In genomic region chr3:67897686-67898336, GRCh38 we compare ENCODE assay signal across 23 cellular contexts.
"Had no signal": no experiment of that assay in that cellular context is flagged by ENCODE, and none has a peak within 500 bp of the region (broad histone marks: within the 10 kb centered on the region; RNA-seq: fewer than 3 reads in every experiment).

No MANE protein-coding gene starts in this region.

- H3K27ac ChIP-seq: coronary artery, esophagus muscularis mucosa, gastrocnemius medialis, heart left ventricle, neural progenitor cell, spleen, upper lobe of right lung had no signal

- H3K27me3 Mint-ChIP-seq: activated B cell treated with CpG ODN at 0.5 μM for 24 hours had no signal

- H3K9me3 Mint-ChIP-seq: activated B cell treated with CpG ODN at 0.5 μM for 24 hours; activated naive CD8-positive, alpha-beta T cell treated with anti-CD3 and anti-CD28 coated beads, Interleukin-2, amount 10 ng/mL, durations not matched to agents 7 days and 5 days; activated T-cell treated with anti-CD3 and anti-CD28 coated beads, Interleukin-2, amount 50 U/mL, for 4 hours; activated T-helper 2 cell treated with anti-CD3 and anti-CD28 coated beads, Interferon-gamma antibody, Interleukin-2, Interleukin-4, amounts not matched to agents 10 μg/mL and 5 μg/mL and 100 μg/mL, durations not matched to agents 14 hours and 24 hours and 36 hours; memory B cell; neural progenitor cell had no signal

- H3K9me3 ChIP-seq: esophagus muscularis mucosa, gastrocnemius medialis, heart left ventricle, spleen, upper lobe of right lung had no signal

- H3K4me3 ChIP-seq: coronary artery, esophagus muscularis mucosa, gastrocnemius medialis, heart left ventricle, neural progenitor cell, spleen, upper lobe of right lung had no signal

- H2AFZ ChIP-seq: neural progenitor cell had no signal

- H3K4me1 ChIP-seq: gastrocnemius medialis, heart left ventricle, neural progenitor cell, upper lobe of right lung had no signal

- H3K4me2 ChIP-seq: neural progenitor cell had no signal

- H3K4me1 Mint-ChIP-seq: activated CD4-positive, alpha-beta T cell treated with anti-CD3 and anti-CD28 coated beads for 36 hours; activated naive CD8-positive, alpha-beta T cell treated with anti-CD3 and anti-CD28 coated beads, Interleukin-2, amount 10 ng/mL, durations not matched to agents 7 days and 5 days; neural progenitor cell had no signal

- DNase-seq: activated B cell treated with CpG ODN at 0.5 μM for 24 hours; activated CD4-positive, alpha-beta T cell treated with anti-CD3 and anti-CD28 coated beads for 36 hours; activated CD4-positive, alpha-beta T cell treated with anti-CD3 and anti-CD28 coated beads, Interleukin-2, amount 50 U/mL, for 4 hours; activated CD8-positive, alpha-beta memory T cell treated with anti-CD3 and anti-CD28 coated beads, Interleukin-2, amount 50 U/mL, for 48 hours; activated naive CD4-positive, alpha-beta T cell treated with Interleukin-2 at 50 U/mL for 16 hours; activated naive CD8-positive, alpha-beta T cell treated with anti-CD3 and anti-CD28 coated beads, Interleukin-2, amount 10 ng/mL, durations not matched to agents 7 days and 5 days; activated T-cell treated with anti-CD3 and anti-CD28 coated beads, Interleukin-2, amount 50 U/mL, for 4 hours; cerebellar nuclear complex; gastrocnemius medialis; heart left ventricle; islet precursor cell; left cardiac atrium; posterior cingulate gyrus; spleen; stimulated activated CD4-positive, alpha-beta T cell treated with anti-CD3 and anti-CD28 coated beads, Interleukin-4, amount 100 ng/mL, for 1 hour; stimulated activated naive CD4-positive, alpha-beta T cell; T-helper 9 cell; upper lobe of right lung had no signal

- ATAC-seq: activated CD4-positive, alpha-beta T cell treated with anti-CD3 and anti-CD28 coated beads for 36 hours; activated T-cell treated with anti-CD3 and anti-CD28 coated beads, Interleukin-2, amount 50 U/mL, for 4 hours; gastrocnemius medialis; heart left ventricle; left cardiac atrium; upper lobe of right lung had no signal

- H3K4me3 Mint-ChIP-seq: activated B cell treated with CpG ODN at 0.5 μM for 24 hours; activated CD4-positive, alpha-beta T cell treated with anti-CD3 and anti-CD28 coated beads for 36 hours; activated naive CD8-positive, alpha-beta T cell treated with anti-CD3 and anti-CD28 coated beads, Interleukin-2, amount 10 ng/mL, durations not matched to agents 7 days and 5 days; activated T-cell treated with anti-CD3 and anti-CD28 coated beads, Interleukin-2, amount 50 U/mL, for 4 hours; memory B cell; neural progenitor cell had no signal

- H3K27ac Mint-ChIP-seq: activated B cell treated with CpG ODN at 0.5 μM for 24 hours; activated CD4-positive, alpha-beta T cell treated with anti-CD3 and anti-CD28 coated beads for 36 hours; activated naive CD8-positive, alpha-beta T cell treated with anti-CD3 and anti-CD28 coated beads, Interleukin-2, amount 10 ng/mL, durations not matched to agents 7 days and 5 days; activated T-helper 2 cell treated with anti-CD3 and anti-CD28 coated beads, Interferon-gamma antibody, Interleukin-2, Interleukin-4, amounts not matched to agents 10 μg/mL and 5 μg/mL and 100 μg/mL, durations not matched to agents 14 hours and 24 hours and 36 hours; memory B cell; neural progenitor cell had no signal

- H3K27me3 ChIP-seq: esophagus muscularis mucosa, gastrocnemius medialis, heart left ventricle, neural progenitor cell, spleen, upper lobe of right lung had no signal

- H3K36me3 Mint-ChIP-seq: activated naive CD8-positive, alpha-beta T cell treated with anti-CD3 and anti-CD28 coated beads, Interleukin-2, amount 10 ng/mL, durations not matched to agents 7 days and 5 days; memory B cell; neural progenitor cell had no signal

- H3K9ac ChIP-seq: neural progenitor cell had no signal

- H3K36me3 ChIP-seq: esophagus muscularis mucosa, gastrocnemius medialis, heart left ventricle, neural progenitor cell, spleen, upper lobe of right lung had no signal
